Comparison of ENCODE assay signal across 8 cellular contexts in genomic region chrX:77785400-77785745, GRCh38. TPM values are rescaled to one million over a fixed set of nuclear protein-coding genes. Genes with fewer than 3 reads are reported as not detected.
DNase-seq lines count a peak whose midpoint lies in the region; ATAC-seq, FAIRE-seq and TF ChIP-seq lines count a peak whose summit lies in the region.

No MANE protein-coding gene starts in this region.

- H3K36me3 ChIP-seq in bronchial epithelial cell (ENCODE audit: control insufficient read depth, insufficient read depth, low read length) (no peaks in the 10 kb centered on the region), testis (ENCODE audit: low read depth, missing control alignments) (no peaks in the 10 kb centered on the region)

- H3K4me3 ChIP-seq in bronchial epithelial cell (ENCODE audit: low read depth, low read length) (peak overlapping the region; percentile 72), testis (peak overlapping the region; percentile 61 to 74)

- no peaks in the 10 kb centered on the region for H3K4me1 ChIP-seq in testis

- H3K27me3 ChIP-seq in bronchial epithelial cell (ENCODE audit: control insufficient read depth, insufficient read depth, low read length) (no peaks in the 10 kb centered on the region), testis (no peaks in the 10 kb centered on the region)

- WGBS in testis, 2 donors: 0% methylated on average over 7 to 14 of the region's 16 CpGs

- FAIRE-seq in bronchial epithelial cell (lab: Jason Lieb, UNC): no peak

- DNase-seq in NCI-H345 (lab: John Stamatoyannopoulos, UW): peak; percentile 39
- DNase-seq in NCI-H345 treated with DMSO at 0.1 percent for 48 hours (lab: John Stamatoyannopoulos, UW; ENCODE audit: unreplicated experiment): no peak
- peak; percentile 50 to 53 for DNase-seq in NCI-H526 (lab: John Stamatoyannopoulos, UW)
- DNase-seq in bronchial epithelial cell (ENCODE audit: low read depth): peak; percentile 3
- peak; percentile 15 for DNase-seq in kidney tubule cell (ENCODE audit: low spot score)
- DNase-seq in testis: peak; percentile 16
- DNase-seq in NCI-H774 (lab: John Stamatoyannopoulos, UW): no peak

- H3K9me3 ChIP-seq in testis: no peaks in the 10 kb centered on the region

- no peak for TF ChIP-seq POLR2A in testis (IDR thresholded peaks at IDR 0.05)

- H3K27ac ChIP-seq in testis: peak overlapping the region; percentile 93

- TF ChIP-seq CTCF in bronchial epithelial cell (IDR thresholded peaks at IDR 0.05; ENCODE audit: insufficient read depth, low read length, severe bottlenecking) (no peak), testis (IDR thresholded peaks at IDR 0.05) (no peak)

- no peak for ATAC-seq in HG02610 (IDR thresholded peaks at IDR 0.05; ENCODE audit: unreplicated experiment)

- intact Hi-C loops in testis (cut with DNase I; ENCODE audit: low total_unique reads): no loop called here

RNA-seq across cellular contexts. Expression of gene ATRX, which starts 0.6 kb away (rescaled TPM):
- total RNA-seq in bronchial epithelial cell (37.6 and 41.2 TPM in 2 replicates), testis (100 to 1,000 TPM in 1 of 2 donors, 10 to 100 TPM in 1; 84.4 to 104 TPM)
- 4.1 TPM for polyA plus RNA-seq in testis (ENCODE audit: insufficient read depth, low read depth, low replicate concordance)

Comparison
In these comparisons a context has a peak if more than half of its experiments do, and no peak if none do; other contexts are left out.
1. DNase-seq: peak in NCI-H345 (single experiment), NCI-H526 (2 of 2), bronchial epithelial cell (single experiment), kidney tubule cell (single experiment) and testis (single experiment); none in NCI-H345 treated with DMSO at 0.1 percent for 48 hours (single experiment) and NCI-H774 (single experiment).